8 cellular contexts compared by ENCODE assay signal in genomic region chr14:20662968-20663731, GRCh38. TPM values are rescaled to one million over a fixed set of nuclear protein-coding genes. Genes with fewer than 3 reads are reported as not detected.
A peak's percentile ranks its signal among the peaks of the same experiment; 100 is the strongest.
DNase-seq lines count a peak whose midpoint lies in the region; ATAC-seq and TF ChIP-seq lines count a peak whose summit lies in the region.

No MANE protein-coding gene starts in this region.

- no peaks in the 10 kb centered on the region for H3K9me3 Mint-ChIP-seq in activated CD4-positive, alpha-beta memory T cell treated with anti-CD3 and anti-CD28 coated beads for 36 hours
- no peaks in the 10 kb centered on the region for H3K9me3 Mint-ChIP-seq in effector memory CD8-positive, alpha-beta T cell

- peak; percentile 55 for DNase-seq in GM10248 (ENCODE audit: extremely low spot score)
- peak; percentile 71 for DNase-seq in NCI-H226
- peak; percentile 93 for DNase-seq in activated CD4-positive, alpha-beta memory T cell treated with anti-CD3 and anti-CD28 coated beads for 36 hours
- DNase-seq in effector memory CD8-positive, alpha-beta T cell: peak; percentile 76 to 78 (median 77)
- peak; percentile 77 for DNase-seq in mucosa of gallbladder (ENCODE audit: low spot score)
- DNase-seq in stimulated activated CD8-positive, alpha-beta memory T cell treated with anti-CD3 and anti-CD28 coated beads, Interleukin-4, amount 100 ng/mL, for 48 hours: peak; percentile 91
- no peak for DNase-seq in T1000 (lab: John Stamatoyannopoulos, UW)

- peak overlapping the region; percentile 74 for H3K4me3 Mint-ChIP-seq in activated CD4-positive, alpha-beta memory T cell treated with anti-CD3 and anti-CD28 coated beads for 36 hours
- H3K4me3 Mint-ChIP-seq in effector memory CD8-positive, alpha-beta T cell: peak overlapping the region; percentile 86 to 88

- peak; percentile 63 for ATAC-seq in HG02678 (IDR thresholded peaks at IDR 0.05; ENCODE audit: unreplicated experiment)
- peak; percentile 92 for ATAC-seq in effector memory CD8-positive, alpha-beta T cell (replicated peaks)

- peaks cover 25% of the 10 kb centered on the region for H3K4me1 Mint-ChIP-seq in activated CD4-positive, alpha-beta memory T cell treated with anti-CD3 and anti-CD28 coated beads for 36 hours (ENCODE audit: low read depth)
- peaks cover 24 to 26% of the 10 kb centered on the region in 2 donors for H3K4me1 Mint-ChIP-seq in effector memory CD8-positive, alpha-beta T cell (ENCODE audit: low read depth in 2 of 2)

- no peaks in the 10 kb centered on the region for H3K36me3 Mint-ChIP-seq in activated CD4-positive, alpha-beta memory T cell treated with anti-CD3 and anti-CD28 coated beads for 36 hours
- peaks cover 18% of the 10 kb centered on the region for H3K36me3 Mint-ChIP-seq in effector memory CD8-positive, alpha-beta T cell (ENCODE audit: insufficient read depth)

- peak overlapping the region; percentile 62 for H3K27ac Mint-ChIP-seq in activated CD4-positive, alpha-beta memory T cell treated with anti-CD3 and anti-CD28 coated beads for 36 hours
- H3K27ac Mint-ChIP-seq in effector memory CD8-positive, alpha-beta T cell: peak overlapping the region; percentile 84 to 95

- intact Hi-C loops in activated CD4-positive, alpha-beta memory T cell treated with anti-CD3 and anti-CD28 coated beads for 36 hours (cut with micrococcal nuclease): loop anchor here (1.0 to 2.0 kb wide), 4 partner anchors 18 to 50 kb away; no protein-coding TSS in a partner anchor

- H3K27me3 Mint-ChIP-seq in activated CD4-positive, alpha-beta memory T cell treated with anti-CD3 and anti-CD28 coated beads for 36 hours: peaks cover under 1% of the 10 kb centered on the region
- peaks cover 9 to 32% of the 10 kb centered on the region in 2 donors for H3K27me3 Mint-ChIP-seq in effector memory CD8-positive, alpha-beta T cell

- POLR2A ChIA-PET in GM10248 (lab: Yijun Ruan, JAX): interaction anchor here (0.7 to 1.4 kb wide), 4 partner anchors 18 to 179 kb away, joined by 3 to 5 read pairs (median 4); no protein-coding TSS in a partner anchor
- POLR2A ChIA-PET in activated CD4-positive, alpha-beta memory T cell treated with anti-CD3 and anti-CD28 coated beads for 36 hours (lab: Charles Lee): interaction anchor here (1.1 to 1.4 kb wide), 2 partner anchors 10 to 18 kb away, joined by 5 read pairs; no protein-coding TSS in a partner anchor

- CTCF ChIA-PET in GM10248 (lab: Yijun Ruan, JAX): interaction anchor here (0.8 to 11.0 kb wide), 5 partner anchors 10 to 50 kb away, joined by 3 to 199 read pairs (median 5); partner anchors contain the start of genes ANG and RNASE4
- CTCF ChIA-PET in activated CD4-positive, alpha-beta memory T cell treated with anti-CD3 and anti-CD28 coated beads for 36 hours (lab: Charles Lee): interaction anchor here (0.6 to 10.7 kb wide), 7 partner anchors 11 to 195 kb away, joined by 3 to 129 read pairs (median 5); partner anchors contain the start of gene RNASE4

- peak; percentile 59 for TF ChIP-seq CTCF in GM10248 (IDR thresholded peaks at IDR 0.05; ENCODE audit: control extremely low read depth, extremely low read depth, low read depth, missing control alignments)

RNA-seq across cellular contexts. Expression of gene RNASE4, which starts 21.2 kb away (rescaled TPM):
- total RNA-seq in activated CD4-positive, alpha-beta memory T cell treated with anti-CD3 and anti-CD28 coated beads for 36 hours: under 1 TPM; 0.69 to 0.70 TPM
- 135 TPM for total RNA-seq in mucosa of gallbladder

RNA-seq across cellular contexts. Expression of gene OR6S1, which starts 21.7 kb away (rescaled TPM):
- not detected for total RNA-seq in activated CD4-positive, alpha-beta memory T cell treated with anti-CD3 and anti-CD28 coated beads for 36 hours
- not detected for total RNA-seq in mucosa of gallbladder

RNA-seq across cellular contexts. Expression of gene ANG, which starts 25.4 kb away (rescaled TPM):
- 1 to 10 TPM; 1.1 to 2.0 TPM for total RNA-seq in activated CD4-positive, alpha-beta memory T cell treated with anti-CD3 and anti-CD28 coated beads for 36 hours
- 110 TPM for total RNA-seq in mucosa of gallbladder

Comparison
In these comparisons a context has a peak if more than half of its experiments do, and no peak if none do; other contexts are left out.
1. RNA of gene RNASE4, which starts 21.2 kb away (total RNA-seq): 135 TPM in mucosa of gallbladder (single experiment); 0.69 to 0.70 TPM in activated CD4-positive, alpha-beta memory T cell treated with anti-CD3 and anti-CD28 coated beads for 36 hours; every median in the first group is over 10 times any median in the second.
2. RNA of gene ANG, which starts 25.4 kb away (total RNA-seq): 110 TPM in mucosa of gallbladder (single experiment); 1.1 to 2.0 TPM in activated CD4-positive, alpha-beta memory T cell treated with anti-CD3 and anti-CD28 coated beads for 36 hours; every median in the first group is over 10 times any median in the second.